ENCODE assay signal across 8 cellular contexts in genomic region chr11:123577081-123577598, GRCh38.
DNase-seq lines count a peak whose midpoint lies in the region; ATAC-seq and TF ChIP-seq lines count a peak whose summit lies in the region.

No MANE protein-coding gene starts in this region.

- intact Hi-C loops in Right ventricle myocardium inferior (cut with DNase I) = loop anchor here (1.0 kb wide), 1 partner anchor 66 kb away; no protein-coding TSS in a partner anchor
- intact Hi-C loops in prostate gland (cut with DNase I) = no loop called here

- POLR2A ChIA-PET in activated naive CD8-positive, alpha-beta T cell treated with anti-CD3 and anti-CD28 coated beads, Interleukin-2, amount 10 ng/mL, durations not matched to agents 7 days and 5 days (lab: Charles Lee) = no interaction called here

- H3K27me3 ChIP-seq in prostate gland (replicated peaks; ENCODE audit: insufficient read depth) = no peaks in the 10 kb centered on the region

- no peaks in the 10 kb centered on the region for H3K27me3 Mint-ChIP-seq in activated naive CD8-positive, alpha-beta T cell treated with anti-CD3 and anti-CD28 coated beads, Interleukin-2, amount 10 ng/mL, durations not matched to agents 7 days and 5 days

- peak; percentile 62 for ATAC-seq in GM19043 (IDR thresholded peaks at IDR 0.05; ENCODE audit: low read depth, unreplicated experiment)
- peak; percentile 53 for ATAC-seq in activated naive CD8-positive, alpha-beta T cell treated with anti-CD3 and anti-CD28 coated beads, Interleukin-2, amount 10 ng/mL, durations not matched to agents 7 days and 5 days (ENCODE audit: low read depth)
- peak; percentile 66 for ATAC-seq in Right ventricle myocardium inferior

- no peak overlapping the region for H3K4me3 Mint-ChIP-seq in activated naive CD8-positive, alpha-beta T cell treated with anti-CD3 and anti-CD28 coated beads, Interleukin-2, amount 10 ng/mL, durations not matched to agents 7 days and 5 days

- no peak overlapping the region for H3K27ac ChIP-seq in prostate gland

- TF ChIP-seq CTCF in prostate gland (IDR thresholded peaks at IDR 0.05) = peak; percentile 40 to 74 (median 70)

- TF ChIP-seq POLR2A in prostate gland (IDR thresholded peaks at IDR 0.05) = no peak

- no peak overlapping the region for H3K4me3 ChIP-seq in prostate gland

- DNase-seq in C1 segment of cervical spinal cord (lab: John Stamatoyannopoulos, UW) (peak in 12 of 14 donors; percentile 15 to 94 (median 43)), HT1080 (ENCODE audit: low read depth) (peak; percentile 45), SW480 (ENCODE audit: low spot score) (peak; percentile 46), Right ventricle myocardium inferior (ENCODE audit: missing footprints) (peak; percentile 89), prostate gland (ENCODE audit: low spot score) (peak; percentile 36), T1000 (lab: John Stamatoyannopoulos, UW) (no peak)
- DNase-seq in activated naive CD8-positive, alpha-beta T cell treated with anti-CD3 and anti-CD28 coated beads, Interleukin-2, amount 10 ng/mL, durations not matched to agents 7 days and 5 days = peak; percentile 80

- no peaks in the 10 kb centered on the region for H3K9me3 ChIP-seq in prostate gland

- no peak overlapping the region for H3K27ac Mint-ChIP-seq in activated naive CD8-positive, alpha-beta T cell treated with anti-CD3 and anti-CD28 coated beads, Interleukin-2, amount 10 ng/mL, durations not matched to agents 7 days and 5 days

- no peaks in the 10 kb centered on the region for H3K36me3 ChIP-seq in prostate gland

- no peaks in the 10 kb centered on the region for H3K9me3 Mint-ChIP-seq in activated naive CD8-positive, alpha-beta T cell treated with anti-CD3 and anti-CD28 coated beads, Interleukin-2, amount 10 ng/mL, durations not matched to agents 7 days and 5 days

- H3K36me3 Mint-ChIP-seq in activated naive CD8-positive, alpha-beta T cell treated with anti-CD3 and anti-CD28 coated beads, Interleukin-2, amount 10 ng/mL, durations not matched to agents 7 days and 5 days = peaks cover 2% of the 10 kb centered on the region

- H3K4me1 ChIP-seq in prostate gland (replicated peaks) = no peaks in the 10 kb centered on the region

- 55% methylated on average over 37 of the region's 37 CpGs for WGBS in prostate gland

- H3K4me1 Mint-ChIP-seq in activated naive CD8-positive, alpha-beta T cell treated with anti-CD3 and anti-CD28 coated beads, Interleukin-2, amount 10 ng/mL, durations not matched to agents 7 days and 5 days = peaks cover 14% of the 10 kb centered on the region
